In genomic region chrX:19739683-19740082, GRCh38 we compare ENCODE assay signal across 8 cellular contexts.
A peak's percentile ranks its signal among the peaks of the same experiment; 100 is the strongest.
DNase-seq lines count a peak whose midpoint lies in the region; ATAC-seq and TF ChIP-seq lines count a peak whose summit lies in the region.

No MANE protein-coding gene starts in this region.

- DNase-seq in CD14-positive monocyte (ENCODE audit: low spot score) (peak; percentile 63), H4 (ENCODE audit: low spot score) (peak; percentile 47), foreskin keratinocyte (peak; percentile 25 to 55), progenitor cell of endocrine pancreas (ENCODE audit: low spot score, unreplicated experiment) (no peak), cerebellar nuclear complex (lab: John Stamatoyannopoulos, UW) (no peak)
- DNase-seq in activated T-helper 2 cell treated with anti-CD3 and anti-CD28 coated beads, Interferon-gamma antibody, Interleukin-2, Interleukin-4, amounts not matched to agents 10 μg/mL and 5 μg/mL and 100 μg/mL, durations not matched to agents 14 hours and 24 hours and 36 hours (ENCODE audit: low spot score), result peak; percentile 22

- no peaks in the 10 kb centered on the region for H4K20me1 ChIP-seq in OCI-LY3 (ENCODE audit: insufficient read depth, low read length)

- H3K79me2 ChIP-seq in OCI-LY3 (ENCODE audit: low read length), result peaks cover 26% of the 10 kb centered on the region

- H3K27ac ChIP-seq in OCI-LY3 (ENCODE audit: low read length) (no peak overlapping the region), foreskin keratinocyte (no peak overlapping the region)

- H3K4me2 ChIP-seq in OCI-LY3 (ENCODE audit: low read length), result no peak overlapping the region

- peaks cover 0 to 5% (median 0%) of the 10 kb centered on the region in 3 donors for H3K27me3 Mint-ChIP-seq in CD14-positive monocyte (ENCODE audit: low read depth in 3 of 3)
- no peaks in the 10 kb centered on the region for H3K27me3 Mint-ChIP-seq in activated T-helper 2 cell treated with anti-CD3 and anti-CD28 coated beads, Interferon-gamma antibody, Interleukin-2, Interleukin-4, amounts not matched to agents 10 μg/mL and 5 μg/mL and 100 μg/mL, durations not matched to agents 14 hours and 24 hours and 36 hours (ENCODE audit: low read depth)
- H3K27me3 Mint-ChIP-seq in progenitor cell of endocrine pancreas, result no peaks in the 10 kb centered on the region

- peak overlapping the region in 1 of 7 donors; percentile 42 for H3K27ac Mint-ChIP-seq in CD14-positive monocyte
- no peak overlapping the region for H3K27ac Mint-ChIP-seq in activated T-helper 2 cell treated with anti-CD3 and anti-CD28 coated beads, Interferon-gamma antibody, Interleukin-2, Interleukin-4, amounts not matched to agents 10 μg/mL and 5 μg/mL and 100 μg/mL, durations not matched to agents 14 hours and 24 hours and 36 hours
- no peak overlapping the region for H3K27ac Mint-ChIP-seq in progenitor cell of endocrine pancreas

- ATAC-seq in foreskin keratinocyte, result peak; percentile 87
- no peak for ATAC-seq in GM21390 (IDR thresholded peaks at IDR 0.05; ENCODE audit: unreplicated experiment)

- H3K36me3 ChIP-seq in OCI-LY3 (replicated peaks; ENCODE audit: low read depth, low read length), result peaks cover 43% of the 10 kb centered on the region

- H3K4me3 Mint-ChIP-seq in CD14-positive monocyte (no peak overlapping the region), progenitor cell of endocrine pancreas (ENCODE audit: low read depth) (no peak overlapping the region)
- H3K4me3 Mint-ChIP-seq in activated T-helper 2 cell treated with anti-CD3 and anti-CD28 coated beads, Interferon-gamma antibody, Interleukin-2, Interleukin-4, amounts not matched to agents 10 μg/mL and 5 μg/mL and 100 μg/mL, durations not matched to agents 14 hours and 24 hours and 36 hours (ENCODE audit: low read depth), result no peak overlapping the region

- peak; percentile 70 for TF ChIP-seq CTCF in CD14-positive monocyte (IDR thresholded peaks at IDR 0.05)
- peak; percentile 77 for TF ChIP-seq CTCF in OCI-LY3 (IDR thresholded peaks at IDR 0.05; ENCODE audit: low read depth, low read length)
- peak; percentile 74 for TF ChIP-seq CTCF in foreskin keratinocyte (conservative IDR thresholded peaks at IDR 0.05)
- peak; percentile 53 for TF ChIP-seq CTCF in progenitor cell of endocrine pancreas (IDR thresholded peaks at IDR 0.05; ENCODE audit: unreplicated experiment)

- H3K9me3 Mint-ChIP-seq in CD14-positive monocyte, result no peaks in the 10 kb centered on the region
- no peaks in the 10 kb centered on the region for H3K9me3 Mint-ChIP-seq in activated T-helper 2 cell treated with anti-CD3 and anti-CD28 coated beads, Interferon-gamma antibody, Interleukin-2, Interleukin-4, amounts not matched to agents 10 μg/mL and 5 μg/mL and 100 μg/mL, durations not matched to agents 14 hours and 24 hours and 36 hours
- peaks cover 15% of the 10 kb centered on the region for H3K9me3 Mint-ChIP-seq in progenitor cell of endocrine pancreas (ENCODE audit: low read depth)

- H3K9me3 ChIP-seq in OCI-LY3 (ENCODE audit: insufficient read depth, low read length), result no peaks in the 10 kb centered on the region

- H3K4me3 ChIP-seq in OCI-LY3 (ENCODE audit: low read length), result no peak overlapping the region

- H3K4me1 Mint-ChIP-seq in CD14-positive monocyte, result peaks cover 10% of the 10 kb centered on the region
- H3K4me1 Mint-ChIP-seq in activated T-helper 2 cell treated with anti-CD3 and anti-CD28 coated beads, Interferon-gamma antibody, Interleukin-2, Interleukin-4, amounts not matched to agents 10 μg/mL and 5 μg/mL and 100 μg/mL, durations not matched to agents 14 hours and 24 hours and 36 hours (ENCODE audit: low read depth), result peaks cover 53% of the 10 kb centered on the region
- H3K4me1 Mint-ChIP-seq in progenitor cell of endocrine pancreas (ENCODE audit: low read depth), result peaks cover 13% of the 10 kb centered on the region

- H3K27me3 ChIP-seq in OCI-LY3 (ENCODE audit: low read depth, low read length) (no peaks in the 10 kb centered on the region), foreskin keratinocyte (no peaks in the 10 kb centered on the region)

- intact Hi-C loops in CD14-positive monocyte (cut with micrococcal nuclease), result loop anchor here (5.0 to 10.0 kb wide), 4 partner anchors 48 to 155 kb away; partner anchors contain the start of gene SH3KBP1 (in 1 of the 2)
- intact Hi-C loops in activated T-helper 2 cell treated with anti-CD3 and anti-CD28 coated beads, Interferon-gamma antibody, Interleukin-2, Interleukin-4, amounts not matched to agents 10 μg/mL and 5 μg/mL and 100 μg/mL, durations not matched to agents 14 hours and 24 hours and 36 hours (cut with micrococcal nuclease), result loop anchor here (2.0 to 5.0 kb wide), 2 partner anchors 38 to 149 kb away; no protein-coding TSS in a partner anchor

- H3K36me3 Mint-ChIP-seq in CD14-positive monocyte (peaks cover 22 to 34% of the 10 kb centered on the region in 2 donors), progenitor cell of endocrine pancreas (ENCODE audit: insufficient read depth) (peaks cover 1% of the 10 kb centered on the region)
- H3K36me3 Mint-ChIP-seq in activated T-helper 2 cell treated with anti-CD3 and anti-CD28 coated beads, Interferon-gamma antibody, Interleukin-2, Interleukin-4, amounts not matched to agents 10 μg/mL and 5 μg/mL and 100 μg/mL, durations not matched to agents 14 hours and 24 hours and 36 hours (ENCODE audit: low read depth), result peaks cover 30% of the 10 kb centered on the region

- no peak overlapping the region for H2AFZ ChIP-seq in OCI-LY3 (ENCODE audit: low read depth, low read length)

- H3K4me1 ChIP-seq in OCI-LY3 (ENCODE audit: low read length) (peaks cover 49% of the 10 kb centered on the region), foreskin keratinocyte (no peaks in the 10 kb centered on the region)

- H3K9ac ChIP-seq in OCI-LY3 (ENCODE audit: low read length), result no peak overlapping the region

Comparison
In these comparisons a context has a peak if more than half of its experiments do, and no peak if none do; other contexts are left out.
1. DNase-seq: peak in CD14-positive monocyte (single experiment), H4 (single experiment), activated T-helper 2 cell treated with anti-CD3 and anti-CD28 coated beads, Interferon-gamma antibody, Interleukin-2, Interleukin-4, amounts not matched to agents 10 μg/mL and 5 μg/mL and 100 μg/mL, durations not matched to agents 14 hours and 24 hours and 36 hours (single experiment) and foreskin keratinocyte (2 of 2); none in progenitor cell of endocrine pancreas (single experiment) and cerebellar nuclear complex (0 of 2).
2. Peak in every context shown above with its lines, with median percentiles within 50 percentile points of each other: CTCF ChIP-seq.